In the genomic region with DNA sequence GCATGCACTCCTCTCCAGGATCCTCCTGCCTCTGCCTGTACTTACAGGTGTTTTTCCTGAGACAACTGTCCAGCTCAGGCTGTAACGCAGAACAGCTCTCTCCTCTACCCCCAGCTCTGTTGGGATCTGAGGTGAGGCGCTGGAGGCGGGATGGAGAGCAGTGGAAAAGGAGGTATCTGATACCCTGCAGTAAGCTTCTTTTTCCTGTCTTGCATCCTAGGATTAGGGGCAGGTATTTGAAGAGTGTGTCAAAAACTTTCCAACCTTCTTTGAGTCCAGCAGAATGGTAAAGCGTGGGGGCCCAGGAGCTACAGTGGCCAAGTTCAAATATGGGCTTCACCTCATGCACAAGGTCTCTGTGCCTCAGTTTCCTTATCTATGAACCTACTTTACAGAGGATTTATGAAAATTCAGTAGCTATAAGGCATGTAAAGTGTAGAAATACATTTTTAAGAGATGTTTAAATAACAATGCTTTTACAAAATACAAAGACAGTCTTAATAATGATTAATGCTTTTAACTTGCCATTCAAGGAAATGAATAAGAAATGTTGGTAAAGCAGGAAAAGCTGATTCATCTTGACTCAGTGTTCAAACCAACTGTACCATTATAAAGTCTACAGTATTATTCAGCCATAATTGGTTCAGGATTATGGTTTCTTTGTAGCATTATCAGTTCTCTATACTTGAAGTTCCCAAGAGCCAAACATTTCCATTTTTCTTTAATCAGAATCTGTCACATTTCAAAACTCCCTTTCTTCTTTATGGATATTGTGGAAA, we compare ENCODE assay signal across 14 cellular contexts. TPM values are rescaled to one million over a fixed set of nuclear protein-coding genes. Genes with fewer than 3 reads are reported as not detected.
DNase-seq lines count a peak whose midpoint lies in the region; ATAC-seq and TF ChIP-seq lines count a peak whose summit lies in the region.
"Had no signal": no experiment of that assay in that cellular context is flagged by ENCODE, and none has a peak within 500 bp of the region (broad histone marks: within the 10 kb centered on the region; RNA-seq: fewer than 3 reads in every experiment).

No MANE protein-coding gene starts in this region.

- WGBS in adrenal gland, 4 donors = 88 to 96% (median 91%) methylated on average over 4 of the region's 4 CpGs
- 93 to 96% methylated on average over 4 of the region's 4 CpGs for WGBS in tibial nerve, 2 donors

- H3K9me3 Mint-ChIP-seq in brain = no peaks in the 10 kb centered on the region
- H3K9me3 Mint-ChIP-seq in activated naive CD8-positive, alpha-beta T cell treated with anti-CD3 and anti-CD28 coated beads, Interleukin-2, amount 50 U/mL, for 24 hours = no peaks in the 10 kb centered on the region

- peak overlapping the region; percentile 86 to 97 (median 96) for H3K27ac Mint-ChIP-seq in brain
- no peak overlapping the region for H3K27ac Mint-ChIP-seq in activated naive CD8-positive, alpha-beta T cell treated with anti-CD3 and anti-CD28 coated beads, Interleukin-2, amount 50 U/mL, for 24 hours
- H3K27ac Mint-ChIP-seq: activated CD8-positive, alpha-beta memory T cell treated with anti-CD3 and anti-CD28 coated beads, Interleukin-2, amount 10 ng/mL, durations not matched to agents 7 days and 5 days had no signal

- no peak for TF ChIP-seq EP300 in tibial nerve (IDR thresholded peaks at IDR 0.05)

- CTCF ChIA-PET in A673 (lab: Charles Lee) = no interaction called here

- peaks cover 98% of the 10 kb centered on the region for H3K4me1 Mint-ChIP-seq in brain
- H3K4me1 Mint-ChIP-seq in activated naive CD8-positive, alpha-beta T cell treated with anti-CD3 and anti-CD28 coated beads, Interleukin-2, amount 50 U/mL, for 24 hours = peaks cover 17% of the 10 kb centered on the region
- H3K4me1 Mint-ChIP-seq: activated CD8-positive, alpha-beta memory T cell treated with anti-CD3 and anti-CD28 coated beads, Interleukin-2, amount 10 ng/mL, durations not matched to agents 7 days and 5 days had no signal

- H3K9me3 ChIP-seq in A673 (ENCODE audit: low read depth, low read length, poor library complexity, severe bottlenecking) (no peaks in the 10 kb centered on the region), HUES48 (ENCODE audit: control insufficient read depth, insufficient read depth, low read length) (no peaks in the 10 kb centered on the region), adrenal gland (replicated peaks in 1 of 3) (no peaks in the 10 kb centered on the region), tibial nerve (no peaks in the 10 kb centered on the region)
- H3K9me3 ChIP-seq: transverse colon had no signal

- peaks cover 3% of the 10 kb centered on the region for H3K27me3 Mint-ChIP-seq in brain
- peaks cover 58% of the 10 kb centered on the region for H3K27me3 Mint-ChIP-seq in activated naive CD8-positive, alpha-beta T cell treated with anti-CD3 and anti-CD28 coated beads, Interleukin-2, amount 50 U/mL, for 24 hours

- peak overlapping the region; percentile 61 for H3K27ac ChIP-seq in A673 (ENCODE audit: low read depth, low read length, poor library complexity, severe bottlenecking)
- H3K27ac ChIP-seq in HUES48 (ENCODE audit: low read depth, low read length) = peak overlapping the region; percentile 38
- H3K27ac ChIP-seq in adrenal gland = no peak overlapping the region
- H3K27ac ChIP-seq in tibial nerve = peak overlapping the region in 1 of 4 donors; percentile 72
- H3K27ac ChIP-seq: transverse colon had no signal

- H3K4me1 ChIP-seq in A673 (ENCODE audit: insufficient read depth, low read length, poor library complexity, severe bottlenecking) (peaks cover 74% of the 10 kb centered on the region), HUES48 (ENCODE audit: control insufficient read depth, insufficient read depth, low read length) (peaks cover 20% of the 10 kb centered on the region), adrenal gland (replicated peaks in 1 of 2) (peaks cover 2 to 49% of the 10 kb centered on the region in 2 donors), tibial nerve (peaks cover 0 to 59% (median 22%) of the 10 kb centered on the region in 4 donors)

- DNase-seq in A673 (ENCODE audit: low spot score) = peak; percentile 48
- peak; percentile 69 for DNase-seq in kidney tubule cell (ENCODE audit: low spot score)
- DNase-seq in iPS-NIHi11 (ENCODE audit: low spot score) = no peak
- no peak for DNase-seq in adrenal gland
- no peak for DNase-seq in activated naive CD8-positive, alpha-beta T cell treated with anti-CD3 and anti-CD28 coated beads, Interleukin-2, amount 50 U/mL, for 24 hours
- no peak for DNase-seq in tibial nerve (ENCODE audit: low spot score in 2 of 2)
- DNase-seq: activated CD8-positive, alpha-beta memory T cell treated with anti-CD3 and anti-CD28 coated beads, Interleukin-2, amount 10 ng/mL, durations not matched to agents 7 days and 5 days; effector CD4-positive, alpha-beta T cell; NCI-H1105; stimulated activated CD4-positive, alpha-beta T cell treated with anti-CD3 and anti-CD28 coated beads, Interleukin-12 subunit alpha, Interleukin-12 subunit beta, amount 100 ng/mL, for 4 hours; transverse colon had no signal

- H3K27me3 ChIP-seq in A673 (replicated peaks; ENCODE audit: insufficient read depth, low read depth, low read length, poor library complexity) (no peaks in the 10 kb centered on the region), HUES48 (ENCODE audit: control insufficient read depth, insufficient read depth, low read length) (no peaks in the 10 kb centered on the region), adrenal gland (no peaks in the 10 kb centered on the region), tibial nerve (no peaks in the 10 kb centered on the region)

- no peak for TF ChIP-seq CTCF in A673 (conservative IDR thresholded peaks at IDR 0.05; ENCODE audit: low read depth, low read length)
- TF ChIP-seq CTCF in brain (conservative IDR thresholded peaks at IDR 0.05) = no peak
- TF ChIP-seq CTCF in adrenal gland (IDR thresholded peaks at IDR 0.05) = no peak
- no peak for TF ChIP-seq CTCF in tibial nerve (IDR thresholded peaks at IDR 0.05)

- no peak for ATAC-seq in activated naive CD8-positive, alpha-beta T cell treated with anti-CD3 and anti-CD28 coated beads, Interleukin-2, amount 50 U/mL, for 24 hours
- ATAC-seq: activated CD8-positive, alpha-beta memory T cell treated with anti-CD3 and anti-CD28 coated beads, Interleukin-2, amount 10 ng/mL, durations not matched to agents 7 days and 5 days had no signal

- no peak overlapping the region for H3K4me3 ChIP-seq in A673 (ENCODE audit: low read depth, low read length, poor library complexity, severe bottlenecking)
- H3K4me3 ChIP-seq in HUES48 (ENCODE audit: low read depth, low read length) = no peak overlapping the region
- H3K4me3 ChIP-seq in adrenal gland = no peak overlapping the region
- no peak overlapping the region for H3K4me3 ChIP-seq in tibial nerve
- H3K4me3 ChIP-seq: lung, transverse colon had no signal

- H3K4me3 Mint-ChIP-seq in brain = peak overlapping the region; percentile 33 to 82 (median 78)
- no peak overlapping the region for H3K4me3 Mint-ChIP-seq in activated naive CD8-positive, alpha-beta T cell treated with anti-CD3 and anti-CD28 coated beads, Interleukin-2, amount 50 U/mL, for 24 hours
- H3K4me3 Mint-ChIP-seq: activated CD8-positive, alpha-beta memory T cell treated with anti-CD3 and anti-CD28 coated beads, Interleukin-2, amount 10 ng/mL, durations not matched to agents 7 days and 5 days had no signal

- intact Hi-C loops in A673 (cut with micrococcal nuclease; ENCODE audit: unreplicated experiment) (no loop called here), adrenal gland (cut with DNase I) (loop anchor here in 1 of 2 donors (10.0 kb wide), 1 partner anchor 171 kb away; no protein-coding TSS in a partner anchor)

- H3K9ac ChIP-seq in HUES48 (ENCODE audit: low read depth, low read length) = no peak overlapping the region

- TF ChIP-seq POLR2A in adrenal gland (IDR thresholded peaks at IDR 0.05) (no peak), tibial nerve (IDR thresholded peaks at IDR 0.05) (no peak)

- peaks cover 51% of the 10 kb centered on the region for H3K36me3 Mint-ChIP-seq in brain
- H3K36me3 Mint-ChIP-seq in activated naive CD8-positive, alpha-beta T cell treated with anti-CD3 and anti-CD28 coated beads, Interleukin-2, amount 50 U/mL, for 24 hours (ENCODE audit: low read depth) = no peaks in the 10 kb centered on the region
- H3K36me3 Mint-ChIP-seq: activated CD8-positive, alpha-beta memory T cell treated with anti-CD3 and anti-CD28 coated beads, Interleukin-2, amount 10 ng/mL, durations not matched to agents 7 days and 5 days had no signal

- POLR2A ChIA-PET in A673 (lab: Charles Lee; ENCODE audit: low non-redundant PET) = no interaction called here

- peaks cover 3% of the 10 kb centered on the region for H3K36me3 ChIP-seq in A673 (ENCODE audit: insufficient read depth, low read length, poor library complexity, severe bottlenecking)
- H3K36me3 ChIP-seq in HUES48 (ENCODE audit: control insufficient read depth, insufficient read depth, low read length) = peaks cover 5% of the 10 kb centered on the region
- no peaks in the 10 kb centered on the region for H3K36me3 ChIP-seq in adrenal gland (replicated peaks in 1 of 2)
- H3K36me3 ChIP-seq in tibial nerve = no peaks in the 10 kb centered on the region
- H3K36me3 ChIP-seq: transverse colon had no signal

- BruUV-seq in A673 (replicated peaks; lab: Mats Ljungman, UMichigan) = no TSS peak

RNA-seq across cellular contexts. Expression of a gene that starts 26.1 kb away (rescaled TPM):
- total RNA-seq in A673 (2021) (134 and 135 TPM in 2 replicates), adrenal gland (100 to 1,000 TPM in 3 of 8 donors, 10 to 100 TPM in 5; 51.2 to 258 (median 97.3) TPM), tibial nerve (100 to 1,000 TPM; 223 to 587 (median 472) TPM)
- polyA plus RNA-seq in brain (ENCODE audit: insufficient read depth, low read depth, low replicate concordance) (158 TPM), adrenal gland (10 to 100 TPM; 11.5 to 29.4 (median 29.3) TPM)

Comparison
In these comparisons a context has a peak if more than half of its experiments do, and no peak if none do; other contexts are left out.
1. DNase-seq: peak in A673 (single experiment) and kidney tubule cell (single experiment); none in iPS-NIHi11 (single experiment), adrenal gland (0 of 7), activated naive CD8-positive, alpha-beta T cell treated with anti-CD3 and anti-CD28 coated beads, Interleukin-2, amount 50 U/mL, for 24 hours (single experiment) and tibial nerve (0 of 2).
2. H3K27ac ChIP-seq: peak in A673 (single experiment) and HUES48 (single experiment); none in adrenal gland (0 of 5).